Comparison of ENCODE assay signal across 30 cellular contexts in the genomic region with DNA sequence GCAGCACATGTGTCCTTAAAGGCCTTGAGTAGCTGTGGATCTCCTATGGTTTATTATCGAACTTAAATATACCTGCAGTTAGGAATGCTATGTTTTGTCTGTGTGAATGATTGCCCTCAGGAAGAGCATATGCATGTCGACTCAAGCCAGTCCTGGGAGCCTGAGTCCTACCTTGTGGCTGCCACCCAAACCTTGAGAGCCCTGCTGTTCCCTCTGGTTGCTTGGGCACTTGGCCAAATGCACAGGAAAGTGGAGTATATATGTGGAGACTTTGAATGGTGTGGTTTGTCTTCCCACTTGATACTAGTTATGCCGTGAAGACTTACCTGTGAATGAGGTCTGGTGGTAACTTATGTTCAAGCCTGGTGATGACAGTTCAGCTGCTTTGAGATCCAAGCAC.
"Had no signal": no experiment of that assay in that cellular context is flagged by ENCODE, and none has a peak within 500 bp of the region (broad histone marks: within the 10 kb centered on the region; RNA-seq: fewer than 3 reads in every experiment).

No MANE protein-coding gene starts in this region.

- H3K36me3 ChIP-seq: breast epithelium, esophagus muscularis mucosa, heart left ventricle, neural progenitor cell, sigmoid colon, upper lobe of left lung had no signal

- H3K27me3 ChIP-seq: breast epithelium, esophagus muscularis mucosa, foreskin keratinocyte, heart left ventricle, neural progenitor cell, sigmoid colon, upper lobe of left lung had no signal

- H3K27me3 Mint-ChIP-seq: stimulated activated naive CD8-positive, alpha-beta T cell treated with anti-CD3 and anti-CD28 coated beads, Interleukin-15, Interleukin-2, amounts not matched to agents 100 ng/mL and 50 ng/mL, for 24 hours had no signal

- H3K27ac Mint-ChIP-seq: activated naive CD4-positive, alpha-beta T cell treated with anti-CD3 and anti-CD28 coated beads, Interleukin-2, amount 50 U/mL, for 72 hours; activated T-cell treated with anti-CD3 and anti-CD28 coated beads, Interleukin-2, amount 50 U/mL, for 72 hours; immature natural killer cell; naive thymus-derived CD8-positive, alpha-beta T cell; neural progenitor cell; stimulated activated effector memory CD8-positive, alpha-beta T cell treated with anti-CD3 and anti-CD28 coated beads, Interleukin-12 subunit alpha, Interleukin-12 subunit beta, amount 100 ng/mL, for 72 hours; stimulated activated naive CD8-positive, alpha-beta T cell treated with anti-CD3 and anti-CD28 coated beads, Interleukin-15, Interleukin-2, amounts not matched to agents 100 ng/mL and 50 ng/mL, for 24 hours had no signal

- H3K27ac ChIP-seq: breast epithelium, esophagus muscularis mucosa, foreskin keratinocyte, heart left ventricle, neural progenitor cell, parathyroid adenoma, psoas muscle, sigmoid colon, upper lobe of left lung, VCaP had no signal

- H3K9me3 ChIP-seq: breast epithelium, esophagus muscularis mucosa, heart left ventricle, psoas muscle, sigmoid colon, upper lobe of left lung had no signal

- H3K4me3 Mint-ChIP-seq: activated T-cell treated with anti-CD3 and anti-CD28 coated beads, Interleukin-2, amount 50 U/mL, for 72 hours; immature natural killer cell; naive thymus-derived CD8-positive, alpha-beta T cell; neural progenitor cell; stimulated activated effector memory CD8-positive, alpha-beta T cell treated with anti-CD3 and anti-CD28 coated beads, Interleukin-12 subunit alpha, Interleukin-12 subunit beta, amount 100 ng/mL, for 72 hours; stimulated activated naive CD8-positive, alpha-beta T cell treated with anti-CD3 and anti-CD28 coated beads, Interleukin-15, Interleukin-2, amounts not matched to agents 100 ng/mL and 50 ng/mL, for 24 hours had no signal

- H3K9ac ChIP-seq: neural progenitor cell, parathyroid adenoma had no signal

- DNase-seq: activated CD4-positive, alpha-beta T cell treated with anti-CD3 and anti-CD28 coated beads for 4 hours; activated CD4-positive, alpha-beta T cell treated with anti-CD3 and anti-CD28 coated beads, Interleukin-2, amount 50 U/mL, for 4 hours; activated naive CD4-positive, alpha-beta T cell; activated T-cell treated with anti-CD3 and anti-CD28 coated beads for 4 hours; activated T-cell treated with anti-CD3 and anti-CD28 coated beads, Interleukin-2, amount 50 U/mL, for 72 hours; central memory CD4-positive, alpha-beta T cell; dermis blood vessel endothelial cell; effector CD4-positive, alpha-beta T cell; foreskin keratinocyte; heart left ventricle; hypothalamus; immature natural killer cell; kidney; left colon; mesenchymal stem cell; naive thymus-derived CD8-positive, alpha-beta T cell; occipital lobe; psoas muscle; sigmoid colon; small intestine; stimulated activated CD4-positive, alpha-beta T cell treated with anti-CD3 and anti-CD28 coated beads, Interleukin-4, amount 100 ng/mL, for 24 hours had no signal

- H3K36me3 Mint-ChIP-seq: activated naive CD4-positive, alpha-beta T cell treated with anti-CD3 and anti-CD28 coated beads, Interleukin-2, amount 50 U/mL, for 72 hours; naive thymus-derived CD8-positive, alpha-beta T cell; neural progenitor cell; stimulated activated effector memory CD8-positive, alpha-beta T cell treated with anti-CD3 and anti-CD28 coated beads, Interleukin-12 subunit alpha, Interleukin-12 subunit beta, amount 100 ng/mL, for 72 hours had no signal

- H3K4me1 Mint-ChIP-seq: immature natural killer cell; naive thymus-derived CD8-positive, alpha-beta T cell; stimulated activated effector memory CD8-positive, alpha-beta T cell treated with anti-CD3 and anti-CD28 coated beads, Interleukin-12 subunit alpha, Interleukin-12 subunit beta, amount 100 ng/mL, for 72 hours had no signal

- H3K9me3 Mint-ChIP-seq: activated naive CD4-positive, alpha-beta T cell treated with anti-CD3 and anti-CD28 coated beads, Interleukin-2, amount 50 U/mL, for 72 hours; activated T-cell treated with anti-CD3 and anti-CD28 coated beads, Interleukin-2, amount 50 U/mL, for 72 hours; neural progenitor cell; stimulated activated effector memory CD8-positive, alpha-beta T cell treated with anti-CD3 and anti-CD28 coated beads, Interleukin-12 subunit alpha, Interleukin-12 subunit beta, amount 100 ng/mL, for 72 hours; stimulated activated naive CD8-positive, alpha-beta T cell treated with anti-CD3 and anti-CD28 coated beads, Interleukin-15, Interleukin-2, amounts not matched to agents 100 ng/mL and 50 ng/mL, for 24 hours had no signal

- H3K4me3 ChIP-seq: breast epithelium, esophagus muscularis mucosa, heart left ventricle, neural progenitor cell, psoas muscle, sigmoid colon, upper lobe of left lung had no signal

- ATAC-seq: activated naive CD4-positive, alpha-beta T cell treated with anti-CD3 and anti-CD28 coated beads, Interleukin-2, amount 50 U/mL, for 72 hours; activated T-cell treated with anti-CD3 and anti-CD28 coated beads, Interleukin-2, amount 50 U/mL, for 72 hours; foreskin keratinocyte; heart left ventricle; left colon; naive thymus-derived CD8-positive, alpha-beta T cell; psoas muscle; stimulated activated effector memory CD8-positive, alpha-beta T cell treated with anti-CD3 and anti-CD28 coated beads, Interleukin-12 subunit alpha, Interleukin-12 subunit beta, amount 100 ng/mL, for 72 hours had no signal

- H3K4me1 ChIP-seq: breast epithelium, foreskin keratinocyte, parathyroid adenoma, psoas muscle had no signal
